10 cellular contexts compared by ENCODE assay signal in genomic region chr5:95728494-95729114, GRCh38. TPM values are rescaled to one million over a fixed set of nuclear protein-coding genes. Genes with fewer than 3 reads are reported as not detected.
DNase-seq lines count a peak whose midpoint lies in the region; ATAC-seq, FAIRE-seq and TF ChIP-seq lines count a peak whose summit lies in the region.
"Had no signal": no experiment of that assay in that cellular context is flagged by ENCODE, and none has a peak within 500 bp of the region (broad histone marks: within the 10 kb centered on the region; RNA-seq: fewer than 3 reads in every experiment).

No MANE protein-coding gene starts in this region.

- no peaks in the 10 kb centered on the region for H3K79me1 ChIP-seq in H1 (ENCODE audit: low read depth, low read length)

- no peak overlapping the region for H2AK5ac ChIP-seq in H1 (ENCODE audit: low read depth, low read length)

- H3K36me3 Mint-ChIP-seq in activated CD4-positive, alpha-beta T cell treated with anti-CD3 and anti-CD28 coated beads for 36 hours (ENCODE audit: low read depth), result peaks cover 1% of the 10 kb centered on the region
- H3K36me3 Mint-ChIP-seq in endothelial cell (ENCODE audit: low read depth, unreplicated experiment), result peaks cover 8% of the 10 kb centered on the region

- no peak for FAIRE-seq in H1 (lab: Jason Lieb, UNC)

- H3K18ac ChIP-seq in H1 (ENCODE audit: extremely low read depth, low read length), result no peak overlapping the region

- POLR2A ChIA-PET in activated CD4-positive, alpha-beta T cell treated with anti-CD3 and anti-CD28 coated beads for 36 hours (lab: Charles Lee), result no interaction called here
- POLR2A ChIA-PET in H1 (lab: Charles Lee; ENCODE audit: partially characterized antibody), result interaction anchor here (1.5 kb wide), 1 partner anchor 17 kb away, joined by 3 read pairs; no protein-coding TSS in a partner anchor

- H4K8ac ChIP-seq in H1 (ENCODE audit: extremely low read depth, insufficient read depth, low read length), result no peak overlapping the region

- peaks cover 63% of the 10 kb centered on the region for H3K4me1 Mint-ChIP-seq in activated CD4-positive, alpha-beta T cell treated with anti-CD3 and anti-CD28 coated beads for 36 hours
- peaks cover 27% of the 10 kb centered on the region for H3K4me1 Mint-ChIP-seq in endothelial cell (ENCODE audit: unreplicated experiment)

- H3K27me3 Mint-ChIP-seq in activated CD4-positive, alpha-beta T cell treated with anti-CD3 and anti-CD28 coated beads for 36 hours, result peaks cover 26% of the 10 kb centered on the region
- H3K27me3 Mint-ChIP-seq in endothelial cell (ENCODE audit: unreplicated experiment), result peaks cover 8% of the 10 kb centered on the region

- H4K20me1 ChIP-seq in H1 (replicated peaks in 1 of 2; ENCODE audit: control insufficient read depth in 1 of 2, insufficient read depth in 2 of 2, low read length in 2 of 2) (no peaks in the 10 kb centered on the region), Karpas-422 (ENCODE audit: insufficient read depth, low read depth, low read length) (no peaks in the 10 kb centered on the region)

- H3K27me3 ChIP-seq in H1 (replicated peaks in 1 of 4; ENCODE audit: control insufficient read depth in 3 of 4, extremely low read depth in 1 of 4, insufficient read depth in 3 of 4, low read length in 3 of 4), result peaks cover 1 to 37% (median 18%) of the 10 kb centered on the region in 4 experiments
- H3K27me3 ChIP-seq in prostate gland (replicated peaks; ENCODE audit: insufficient read depth), result no peaks in the 10 kb centered on the region
- no peaks in the 10 kb centered on the region for H3K27me3 ChIP-seq in Karpas-422 (ENCODE audit: low read length)

- H3K23me2 ChIP-seq in H1 (ENCODE audit: low read depth, low read length), result peaks cover 6% of the 10 kb centered on the region

- H4K91ac ChIP-seq in H1 (replicated peaks; ENCODE audit: insufficient read length, low read length), result no peak overlapping the region

- no peak overlapping the region for H3K27ac ChIP-seq in H1 (ENCODE audit: low read depth, low read length)
- H3K27ac ChIP-seq in prostate gland, result peak overlapping the region; percentile 95 to 97
- no peak overlapping the region for H3K27ac ChIP-seq in Karpas-422 (ENCODE audit: low read length)

- no peak overlapping the region for H3K4me3 Mint-ChIP-seq in activated CD4-positive, alpha-beta T cell treated with anti-CD3 and anti-CD28 coated beads for 36 hours
- H3K4me3 Mint-ChIP-seq in endothelial cell (ENCODE audit: unreplicated experiment), result no peak overlapping the region
- H3K4me3 Mint-ChIP-seq: activated B cell treated with CpG ODN at 0.5 μM for 24 hours had no signal

- no peak overlapping the region for H2BK5ac ChIP-seq in H1 (ENCODE audit: low read depth, low read length)

- TF ChIP-seq RAD21 in H1 (IDR thresholded peaks at IDR 0.05 in 1 of 2, conservative IDR thresholded peaks at IDR 0.05 in 1 of 2; ENCODE audit: low read depth in 2 of 2, low read length in 2 of 2), result no peak

- H3K36me3 ChIP-seq in H1 (ENCODE audit: control insufficient read depth in 2 of 4, insufficient read depth in 4 of 4, low read length in 3 of 4) (no peaks in the 10 kb centered on the region), prostate gland (no peaks in the 10 kb centered on the region), Karpas-422 (ENCODE audit: insufficient read depth, low read length) (no peaks in the 10 kb centered on the region)

- no peak for TF ChIP-seq CTCF in H1 (IDR thresholded peaks at IDR 0.05; ENCODE audit: control extremely low read depth in 1 of 3, insufficient read depth in 1 of 3, low read depth in 1 of 3, low read length in 3 of 3)
- TF ChIP-seq CTCF in prostate gland (IDR thresholded peaks at IDR 0.05), result no peak
- no peak for TF ChIP-seq CTCF in endothelial cell (IDR thresholded peaks at IDR 0.05; ENCODE audit: unreplicated experiment)

- H2BK120ac ChIP-seq in H1 (replicated peaks; ENCODE audit: low read depth, low read length), result no peak overlapping the region

- H2BK15ac ChIP-seq in H1 (ENCODE audit: low read length), result no peak overlapping the region

- no peak overlapping the region for H4K5ac ChIP-seq in H1 (ENCODE audit: insufficient read length, low read depth, low read length)

- no peak overlapping the region for H3K4me2 ChIP-seq in H1 (ENCODE audit: insufficient read depth in 1 of 2, low read depth in 2 of 2, low read length in 2 of 2)
- no peak overlapping the region for H3K4me2 ChIP-seq in Karpas-422 (ENCODE audit: low read depth, low read length, poor library complexity, severe bottlenecking)

- H3K9ac ChIP-seq in H1 (replicated peaks in 1 of 4; ENCODE audit: extremely low read depth in 1 of 4, low read depth in 3 of 4, low read length in 3 of 4) (no peak overlapping the region), Karpas-422 (ENCODE audit: low read length) (no peak overlapping the region)

- DNase-seq in activated CD4-positive, alpha-beta T cell treated with anti-CD3 and anti-CD28 coated beads for 36 hours, result no peak
- no peak for DNase-seq in activated CD4-positive, alpha-beta T cell treated with anti-CD3 and anti-CD28 coated beads, Interleukin-2, amount 50 U/mL, for 4 hours
- DNase-seq in M059J (ENCODE audit: low read depth) (peak; percentile 93), H1 (ENCODE audit: low read depth in 1 of 2, low spot score in 2 of 2) (no peak), prostate gland (ENCODE audit: low spot score) (no peak), NCI-H345 treated with DMSO at 0.1 percent for 48 hours (lab: John Stamatoyannopoulos, UW; ENCODE audit: unreplicated experiment) (no peak), Karpas-422 (no peak), endothelial cell (ENCODE audit: low spot score) (no peak)
- DNase-seq: activated B cell treated with CpG ODN at 0.5 μM for 24 hours; effector memory CD4-positive, alpha-beta T cell had no signal

- CTCF ChIA-PET in activated CD4-positive, alpha-beta T cell treated with anti-CD3 and anti-CD28 coated beads for 36 hours (lab: Charles Lee), result interaction anchor here (1.4 kb wide), 1 partner anchor 82 kb away, joined by 3 read pairs; the partner anchor contains the start of gene RFESD
- CTCF ChIA-PET in H1 (lab: Charles Lee; ENCODE audit: partially characterized antibody), result no interaction called here

- ATAC-seq in activated CD4-positive, alpha-beta T cell treated with anti-CD3 and anti-CD28 coated beads for 36 hours, result peak; percentile 57

- H3K23ac ChIP-seq in H1 (ENCODE audit: insufficient read length), result no peak overlapping the region

- 91% methylated on average over 3 of the region's 3 CpGs; no CpG with 5 or more reads in 1 of the 2 experiments for WGBS in H1 (ENCODE audit: extremely low coverage in 1 of 2, insufficient coverage in 1 of 2, insufficient read length in 1 of 2, insufficient replicate concordance in 2 of 2, low coverage in 1 of 2, low lambda C conversion rate in 2 of 2, missing lambda C conversion rate in 1 of 2), 2 experiments
- 89% methylated on average over 3 of the region's 3 CpGs for WGBS in prostate gland

- H3K56ac ChIP-seq in H1 (replicated peaks; ENCODE audit: insufficient read length, low read depth, low read length), result no peak overlapping the region

- no peak for TF ChIP-seq POLR2A in H1 (IDR thresholded peaks at IDR 0.05; ENCODE audit: control extremely low read depth in 1 of 2, low read depth in 2 of 2, low read length in 2 of 2)
- no peak for TF ChIP-seq POLR2A in prostate gland (IDR thresholded peaks at IDR 0.05)

- H2BK20ac ChIP-seq in H1 (ENCODE audit: low read length), result no peak overlapping the region

- H3K4me1 ChIP-seq in H1 (replicated peaks in 1 of 4; ENCODE audit: control insufficient read depth in 3 of 4, insufficient read depth in 4 of 4, low read length in 3 of 4), result peaks cover 0 to 12% (median 8%) of the 10 kb centered on the region in 4 experiments; a peak in 5 of 7 replicates
- no peaks in the 10 kb centered on the region for H3K4me1 ChIP-seq in prostate gland (replicated peaks)
- H3K4me1 ChIP-seq in Karpas-422 (ENCODE audit: low read length), result peaks cover 15% of the 10 kb centered on the region; the same call in 1 of the 2 replicates

- H2BK12ac ChIP-seq in H1 (ENCODE audit: low read depth, low read length), result no peak overlapping the region

- H3K9me3 ChIP-seq in H1 (ENCODE audit: insufficient read depth in 2 of 2, low read depth in 1 of 2, low read length in 1 of 2) (no peaks in the 10 kb centered on the region), prostate gland (no peaks in the 10 kb centered on the region), Karpas-422 (ENCODE audit: low read length) (no peaks in the 10 kb centered on the region)

- no peak overlapping the region for H3K14ac ChIP-seq in H1 (ENCODE audit: insufficient read length)

- H3K79me2 ChIP-seq in H1 (ENCODE audit: control insufficient read depth in 1 of 2, insufficient read depth in 2 of 2, low read length in 2 of 2), result no peaks in the 10 kb centered on the region
- no peaks in the 10 kb centered on the region for H3K79me2 ChIP-seq in Karpas-422 (ENCODE audit: low read length)

- H2AFZ ChIP-seq in H1 (ENCODE audit: low read length), result no peak overlapping the region
- no peak overlapping the region for H2AFZ ChIP-seq in Karpas-422 (ENCODE audit: low read length)

- peak overlapping the region; percentile 0 for H3K27ac Mint-ChIP-seq in activated CD4-positive, alpha-beta T cell treated with anti-CD3 and anti-CD28 coated beads for 36 hours
- H3K27ac Mint-ChIP-seq in endothelial cell (ENCODE audit: unreplicated experiment), result no peak overlapping the region
- H3K27ac Mint-ChIP-seq: activated B cell treated with CpG ODN at 0.5 μM for 24 hours had no signal

- H3K4me3 ChIP-seq in H1 (ENCODE audit: extremely low read depth in 1 of 4, insufficient read depth in 2 of 4, low read depth in 3 of 4, low read length in 4 of 4) (no peak overlapping the region), prostate gland (no peak overlapping the region), Karpas-422 (ENCODE audit: low read length) (no peak overlapping the region)

- H3K9me3 Mint-ChIP-seq in activated CD4-positive, alpha-beta T cell treated with anti-CD3 and anti-CD28 coated beads for 36 hours (ENCODE audit: low read depth), result no peaks in the 10 kb centered on the region
- H3K9me3 Mint-ChIP-seq in endothelial cell (ENCODE audit: unreplicated experiment), result no peaks in the 10 kb centered on the region
- H3K9me3 Mint-ChIP-seq: activated B cell treated with CpG ODN at 0.5 μM for 24 hours had no signal

- TF ChIP-seq EP300 in H1 (IDR thresholded peaks at IDR 0.05; ENCODE audit: borderline replicate concordance in 1 of 2, low read depth in 2 of 2, low read length in 2 of 2), result no peak

- H3K4ac ChIP-seq in H1 (replicated peaks; ENCODE audit: insufficient read length, low read depth, low read length), result no peak overlapping the region

- intact Hi-C loops in activated CD4-positive, alpha-beta T cell treated with anti-CD3 and anti-CD28 coated beads for 36 hours (cut with DNase I, micrococcal nuclease), result no loop called here
- intact Hi-C loops in prostate gland (cut with DNase I), result no loop called here

- no peaks in the 10 kb centered on the region for H3K9me2 ChIP-seq in Karpas-422 (replicated peaks; ENCODE audit: insufficient read depth, low read length)

RNA-seq across cellular contexts. Expression of gene RHOBTB3, which starts 2.5 kb away (rescaled TPM):
- total RNA-seq in activated CD4-positive, alpha-beta T cell treated with anti-CD3 and anti-CD28 coated beads for 36 hours, result 1 to 10 TPM; 3.3 to 3.5 TPM
- total RNA-seq in M059J (2014; rRNA removed; shearing (Covaris generic)), result 192 and 286 TPM in 2 replicates
- 8.2 and 11.5 TPM in 2 replicates for total RNA-seq in H1 (2021; fragmentation: NEBNext Ultra II Directional; extraction: Animal tissue kit (Norgen Biotek cat#: 25700))
- 16.1 and 17.5 TPM in 2 replicates for polyA plus RNA-seq in H1 (2011; rRNA removed)
- polyA plus RNA-seq in H1 (2011; cell fraction: cytosol; rRNA removed), result 10.9 TPM
- polyA plus RNA-seq in H1 (2011; cell fraction: nucleus; rRNA removed), result 14.9 TPM
- 8.1 to 16.9 TPM (median 13.1 TPM) in 4 replicates for polyA plus RNA-seq in H1 (2012, experiment 1 of 2)
- 0.64 TPM for polyA plus RNA-seq in H1 (2012, experiment 2 of 2)
- polyA plus RNA-seq in H1 (2013, experiment 1 of 2), result 8.8 TPM
- polyA plus RNA-seq in H1 (2013, experiment 2 of 2), result 11.7 TPM
- 42.5 and 52.5 TPM in 2 replicates for polyA minus RNA-seq in H1 (2011; rRNA and poly(A)+ RNA removed)
- polyA minus RNA-seq in H1 (2011; cell fraction: cytosol; rRNA and poly(A)+ RNA removed), result 30.8 TPM
- 33.2 TPM for polyA minus RNA-seq in H1 (2011; cell fraction: nucleus; rRNA and poly(A)+ RNA removed)
- total RNA-seq in prostate gland (100 to 1,000 TPM in 1 of 2 donors, 10 to 100 TPM in 1; 87.3 to 134 TPM), endothelial cell (ENCODE audit: unreplicated experiment) (22.8 TPM)
- total RNA-seq in Karpas-422 (2014; rRNA removed; shearing (Covaris generic); ENCODE audit: low replicate concordance), result 0.97 and 1.5 TPM in 2 replicates

RNA-seq across cellular contexts. Expression of gene SPATA9, which starts 45.8 kb away (rescaled TPM):
- total RNA-seq in activated CD4-positive, alpha-beta T cell treated with anti-CD3 and anti-CD28 coated beads for 36 hours, result not detected
- 0.54 and 1.3 TPM in 2 replicates for total RNA-seq in M059J (2014; rRNA removed; shearing (Covaris generic))
- total RNA-seq in H1 (2021; fragmentation: NEBNext Ultra II Directional; extraction: Animal tissue kit (Norgen Biotek cat#: 25700)), result not detected in 2 replicates
- not detected in 2 replicates for polyA plus RNA-seq in H1 (2011; rRNA removed)
- polyA plus RNA-seq in H1 (2011; cell fraction: cytosol; rRNA removed), result not detected
- not detected for polyA plus RNA-seq in H1 (2011; cell fraction: nucleus; rRNA removed)
- 0.09 TPM in 1 of 4 replicates, not detected in the others for polyA plus RNA-seq in H1 (2012, experiment 1 of 2)
- not detected for polyA plus RNA-seq in H1 (2012, experiment 2 of 2)
- not detected for polyA plus RNA-seq in H1 (2013, experiment 1 of 2)
- not detected for polyA plus RNA-seq in H1 (2013, experiment 2 of 2)
- not detected in 2 replicates for polyA minus RNA-seq in H1 (2011; rRNA and poly(A)+ RNA removed)
- not detected for polyA minus RNA-seq in H1 (2011; cell fraction: cytosol; rRNA and poly(A)+ RNA removed)
- polyA minus RNA-seq in H1 (2011; cell fraction: nucleus; rRNA and poly(A)+ RNA removed), result not detected
- total RNA-seq in prostate gland (1 to 10 TPM in 1 of 2 donors, not detected in 1; 2.3 TPM), endothelial cell (ENCODE audit: unreplicated experiment) (0.33 TPM)
- total RNA-seq in Karpas-422 (2014; rRNA removed; shearing (Covaris generic); ENCODE audit: low replicate concordance), result not detected in 2 replicates
- total RNA-seq: activated B cell treated with CpG ODN at 0.5 μM for 24 hours had no signal

Comparison
In these comparisons a context has a peak if more than half of its experiments do, and no peak if none do; other contexts are left out.
1. H3K27ac ChIP-seq: peak in prostate gland (2 of 2); none in H1 (single experiment) and Karpas-422 (single experiment).